In genomic region chr1:244730934-244731434, GRCh38 we compare ENCODE assay signal across 9 cellular contexts.
DNase-seq lines count a peak whose midpoint lies in the region; TF ChIP-seq lines count a peak whose summit lies in the region.
"Had no signal": no experiment of that assay in that cellular context is flagged by ENCODE, and none has a peak within 500 bp of the region (broad histone marks: within the 10 kb centered on the region; RNA-seq: fewer than 3 reads in every experiment).

No MANE protein-coding gene starts in this region.

- 49% methylated on average over 28 of the region's 28 CpGs for WGBS in liver

- intact Hi-C loops in activated CD4-positive, alpha-beta T cell treated with anti-CD3 and anti-CD28 coated beads, Interleukin-2, amount 10 ng/mL, durations not matched to agents 24 days and 14 days (cut with micrococcal nuclease) = no loop called here
- intact Hi-C loops in ascending aorta (cut with DNase I) = loop anchor here (1.0 kb wide), 2 partner anchors 78 to 103 kb away; partner anchors contain the start of gene DESI2

- no peak for DNase-seq in activated CD4-positive, alpha-beta T cell treated with anti-CD3 and anti-CD28 coated beads, Interleukin-2, amount 10 ng/mL, durations not matched to agents 24 days and 14 days
- DNase-seq in activated CD4-positive, alpha-beta T cell treated with anti-CD3 and anti-CD28 coated beads, Interleukin-2, amount 50 U/mL, for 48 hours = no peak
- DNase-seq in ascending aorta (ENCODE audit: low spot score in 2 of 2) (no peak), NCI-H2107 treated with DMSO at 0.1 percent for 48 hours (lab: John Stamatoyannopoulos, UW; ENCODE audit: unreplicated experiment) (no peak), T-helper 9 cell (no peak)
- no peak for DNase-seq in stimulated activated CD4-positive, alpha-beta T cell treated with anti-CD3 and anti-CD28 coated beads, Interleukin-1b, Interleukin-23, amount 100 ng/mL, for 48 hours

- H3K27me3 Mint-ChIP-seq in activated CD4-positive, alpha-beta T cell treated with anti-CD3 and anti-CD28 coated beads, Interleukin-2, amount 10 ng/mL, durations not matched to agents 24 days and 14 days = peaks cover 28% of the 10 kb centered on the region

- H3K4me3 ChIP-seq in ascending aorta = peak overlapping the region; percentile 55 to 82
- peak overlapping the region in 2 of 3 donors; percentile 20 to 62 for H3K4me3 ChIP-seq in liver (ENCODE audit: low read depth in 1 of 3, low read length in 3 of 3)
- peak overlapping the region; percentile 40 to 79 for H3K4me3 ChIP-seq in stomach smooth muscle (ENCODE audit: low read length in 2 of 2)
- H3K4me3 ChIP-seq: K562 had no signal

- H3K27ac ChIP-seq in ascending aorta (no peak overlapping the region), liver (ENCODE audit: low read depth in 1 of 2, low read length in 2 of 2) (no peak overlapping the region), stomach smooth muscle (ENCODE audit: low read length) (no peak overlapping the region)

- H3K36me3 Mint-ChIP-seq in activated CD4-positive, alpha-beta T cell treated with anti-CD3 and anti-CD28 coated beads, Interleukin-2, amount 10 ng/mL, durations not matched to agents 24 days and 14 days (ENCODE audit: low read depth) = peaks cover 2% of the 10 kb centered on the region

- H3K4me1 ChIP-seq in ascending aorta = no peaks in the 10 kb centered on the region
- peaks cover 1 to 17% (median 11%) of the 10 kb centered on the region in 4 donors for H3K4me1 ChIP-seq in liver (ENCODE audit: control insufficient read depth in 4 of 4, insufficient read depth in 4 of 4, low read length in 3 of 4)
- peaks cover 5% of the 10 kb centered on the region for H3K4me1 ChIP-seq in stomach smooth muscle (ENCODE audit: control insufficient read depth, insufficient read depth, low read length)

- H3K27me3 ChIP-seq in ascending aorta (no peaks in the 10 kb centered on the region), liver (ENCODE audit: control insufficient read depth in 4 of 4, insufficient read depth in 4 of 4, low read length in 3 of 4) (no peaks in the 10 kb centered on the region), stomach smooth muscle (ENCODE audit: control insufficient read depth in 1 of 2, insufficient read depth in 2 of 2, low read length in 2 of 2) (no peaks in the 10 kb centered on the region)

- H3K36me3 ChIP-seq in ascending aorta = no peaks in the 10 kb centered on the region
- no peaks in the 10 kb centered on the region for H3K36me3 ChIP-seq in liver (ENCODE audit: control insufficient read depth in 4 of 4, insufficient read depth in 3 of 4, low read depth in 1 of 4, low read length in 3 of 4)
- H3K36me3 ChIP-seq in stomach smooth muscle (ENCODE audit: control insufficient read depth in 2 of 2, insufficient read depth in 2 of 2, low read length in 2 of 2) = no peaks in the 10 kb centered on the region

- peaks cover 4% of the 10 kb centered on the region for H3K9me3 Mint-ChIP-seq in activated CD4-positive, alpha-beta T cell treated with anti-CD3 and anti-CD28 coated beads, Interleukin-2, amount 10 ng/mL, durations not matched to agents 24 days and 14 days

- TF ChIP-seq RAD21 in liver (IDR thresholded peaks at IDR 0.05) = no peak

- H3K9me3 ChIP-seq in ascending aorta = no peaks in the 10 kb centered on the region
- H3K9me3 ChIP-seq in liver (ENCODE audit: control insufficient read depth in 4 of 4, low read length in 3 of 4) = peaks cover 0 to 3% (median 0%) of the 10 kb centered on the region in 4 donors
- no peaks in the 10 kb centered on the region for H3K9me3 ChIP-seq in stomach smooth muscle (ENCODE audit: control insufficient read depth in 2 of 2, low read length in 2 of 2)

- peak overlapping the region; percentile 74 for H3K4me3 Mint-ChIP-seq in activated CD4-positive, alpha-beta T cell treated with anti-CD3 and anti-CD28 coated beads, Interleukin-2, amount 10 ng/mL, durations not matched to agents 24 days and 14 days

- H3K9ac ChIP-seq in liver (ENCODE audit: low read depth in 1 of 2, low read length in 2 of 2) = no peak overlapping the region
- peak overlapping the region; percentile 4 to 5 for H3K9ac ChIP-seq in stomach smooth muscle (ENCODE audit: low read length in 2 of 2)

- H3K27ac Mint-ChIP-seq in activated CD4-positive, alpha-beta T cell treated with anti-CD3 and anti-CD28 coated beads, Interleukin-2, amount 10 ng/mL, durations not matched to agents 24 days and 14 days = no peak overlapping the region

- peaks cover 13% of the 10 kb centered on the region for H3K4me1 Mint-ChIP-seq in activated CD4-positive, alpha-beta T cell treated with anti-CD3 and anti-CD28 coated beads, Interleukin-2, amount 10 ng/mL, durations not matched to agents 24 days and 14 days

- TF ChIP-seq CTCF in ascending aorta (IDR thresholded peaks at IDR 0.05) (no peak), liver (IDR thresholded peaks at IDR 0.05; ENCODE audit: low read depth, low read length, missing input control) (no peak)

TF ChIP-seq in liver, 16 proteins besides CTCF, POLR2A, EP300 and RAD21:
- TF ChIP-seq YY1 (IDR thresholded peaks at IDR 0.05) = no peak

Comparison
In these comparisons a context has a peak if more than half of its experiments do, and no peak if none do; other contexts are left out.
1. H3K9ac ChIP-seq: peak in stomach smooth muscle (2 of 2); none in liver (0 of 2).
2. Peak in every context shown above with its lines, with median percentiles within 50 percentile points of each other: H3K4me3 ChIP-seq.